In genomic region chr2:20186078-20186854, GRCh38 we compare ENCODE assay signal across 11 cellular contexts. TPM values are rescaled to one million over a fixed set of nuclear protein-coding genes. Genes with fewer than 3 reads are reported as not detected.
DNase-seq lines count a peak whose midpoint lies in the region; ATAC-seq, FAIRE-seq and TF ChIP-seq lines count a peak whose summit lies in the region.
"Had no signal": no experiment of that assay in that cellular context is flagged by ENCODE, and none has a peak within 500 bp of the region (broad histone marks: within the 10 kb centered on the region; RNA-seq: fewer than 3 reads in every experiment).

No MANE protein-coding gene starts in this region.

- H3K27me3 ChIP-seq in RWPE2 (ENCODE audit: insufficient read depth, poor library complexity, severe bottlenecking) (no peaks in the 10 kb centered on the region), suprapubic skin (no peaks in the 10 kb centered on the region)
- H3K27me3 ChIP-seq: spleen had no signal

- no peak for ATAC-seq in RWPE2 (ENCODE audit: low read depth)
- no peak for ATAC-seq in omental fat pad (ENCODE audit: low FRiP score)
- no peak for ATAC-seq in HG02642 (IDR thresholded peaks at IDR 0.05; ENCODE audit: poor library complexity, unreplicated experiment)
- ATAC-seq: T-cell had no signal

- H3K27ac ChIP-seq in HEK293 (ENCODE audit: extremely low read depth, low read depth, low read length), result no peak overlapping the region
- peak overlapping the region; percentile 91 for H3K27ac ChIP-seq in RWPE2 (ENCODE audit: poor library complexity, severe bottlenecking)
- peak overlapping the region; percentile 27 for H3K27ac ChIP-seq in suprapubic skin

- POLR2A ChIA-PET in HEK293 (lab: Yijun Ruan, JAX), result no interaction called here

- H3K4me1 ChIP-seq in HEK293 (ENCODE audit: control insufficient read depth, insufficient read depth, low read length) (peaks cover 5% of the 10 kb centered on the region; the same call in 1 of the 2 replicates), RWPE2 (ENCODE audit: insufficient read depth, poor library complexity, severe bottlenecking) (peaks cover 50% of the 10 kb centered on the region), suprapubic skin (peaks cover 47% of the 10 kb centered on the region)

- H3K9me3 ChIP-seq in HEK293 (ENCODE audit: control insufficient read depth, insufficient read depth, low read depth, low read length) (no peaks in the 10 kb centered on the region), RWPE2 (ENCODE audit: severe bottlenecking) (no peaks in the 10 kb centered on the region), suprapubic skin (no peaks in the 10 kb centered on the region)
- H3K9me3 ChIP-seq: spleen had no signal

- TF ChIP-seq POLR2A in suprapubic skin (IDR thresholded peaks at IDR 0.05), result no peak

- DNase-seq in RWPE2 (ENCODE audit: low spot score), result no peak
- peak; percentile 25 for DNase-seq in inferior parietal cortex (ENCODE audit: extremely low spot score)
- DNase-seq in suprapubic skin (ENCODE audit: low spot score in 2 of 2), result no peak
- no peak for DNase-seq in NCI-H345 treated with DMSO at 0.1 percent for 48 hours (lab: John Stamatoyannopoulos, UW; ENCODE audit: unreplicated experiment)
- DNase-seq in omental fat pad (ENCODE audit: low spot score), result no peak
- DNase-seq in frontal cortex (ENCODE audit: low spot score in 2 of 2), result no peak
- DNase-seq: spleen had no signal

- H3K4me3 ChIP-seq in HEK293 (ENCODE audit: low read depth, low read length) (no peak overlapping the region), RWPE2 (ENCODE audit: severe bottlenecking) (no peak overlapping the region), suprapubic skin (no peak overlapping the region)
- H3K4me3 ChIP-seq: dorsolateral prefrontal cortex, spleen had no signal

- TF ChIP-seq CTCF in HEK293 (tag by site-specific recombination; IDR thresholded peaks at IDR 0.05) (no peak), RWPE2 (IDR thresholded peaks at IDR 0.05; ENCODE audit: poor library complexity, severe bottlenecking) (no peak), suprapubic skin (IDR thresholded peaks at IDR 0.05) (no peak), omental fat pad (IDR thresholded peaks at IDR 0.05) (no peak)

- no peak for TF ChIP-seq EP300 in suprapubic skin (IDR thresholded peaks at IDR 0.05)

- CTCF ChIA-PET in HEK293 (lab: Yijun Ruan, JAX), result no interaction called here

- FAIRE-seq in frontal cortex (lab: Jason Lieb, UNC), result no peak

- H3K36me3 ChIP-seq in HEK293 (ENCODE audit: control insufficient read depth in 2 of 2, insufficient read depth in 1 of 2, low read length in 2 of 2) (no peaks in the 10 kb centered on the region), RWPE2 (ENCODE audit: low read depth) (no peaks in the 10 kb centered on the region), suprapubic skin (no peaks in the 10 kb centered on the region)
- H3K36me3 ChIP-seq: spleen had no signal

- 88% methylated on average over 13 of the region's 13 CpGs for WGBS in suprapubic skin

TF ChIP-seq in HEK293, 187 proteins besides CTCF, POLR2A, EP300 and RAD21:
- TF ChIP-seq, protein P1, sequence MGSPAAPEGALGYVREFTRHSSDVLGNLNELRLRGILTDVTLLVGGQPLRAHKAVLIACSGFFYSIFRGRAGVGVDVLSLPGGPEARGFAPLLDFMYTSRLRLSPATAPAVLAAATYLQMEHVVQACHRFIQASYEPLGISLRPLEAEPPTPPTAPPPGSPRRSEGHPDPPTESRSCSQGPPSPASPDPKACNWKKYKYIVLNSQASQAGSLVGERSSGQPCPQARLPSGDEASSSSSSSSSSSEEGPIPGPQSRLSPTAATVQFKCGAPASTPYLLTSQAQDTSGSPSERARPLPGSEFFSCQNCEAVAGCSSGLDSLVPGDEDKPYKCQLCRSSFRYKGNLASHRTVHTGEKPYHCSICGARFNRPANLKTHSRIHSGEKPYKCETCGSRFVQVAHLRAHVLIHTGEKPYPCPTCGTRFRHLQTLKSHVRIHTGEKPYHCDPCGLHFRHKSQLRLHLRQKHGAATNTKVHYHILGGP (tag by site-specific recombination; IDR thresholded peaks at IDR 0.05), result no peak
- TF ChIP-seq ZNF174 (tag by site-specific recombination; IDR thresholded peaks at IDR 0.05) (no peak), ZIC2 (tag by site-specific recombination; IDR thresholded peaks at IDR 0.05) (peak; percentile 61), ZNF830 (tag by site-specific recombination; IDR thresholded peaks at IDR 0.05; ENCODE audit: low read depth) (no peak)
- TF ChIP-seq, protein P2, sequence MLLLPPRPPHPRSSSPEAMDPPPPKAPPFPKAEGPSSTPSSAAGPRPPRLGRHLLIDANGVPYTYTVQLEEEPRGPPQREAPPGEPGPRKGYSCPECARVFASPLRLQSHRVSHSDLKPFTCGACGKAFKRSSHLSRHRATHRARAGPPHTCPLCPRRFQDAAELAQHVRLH (tag by site-specific recombination; IDR thresholded peaks at IDR 0.05), result no peak

RNA-seq across cellular contexts. Expression of gene SDC1, which starts 38.7 kb away (rescaled TPM):
- total RNA-seq in suprapubic skin (100 to 1,000 TPM; 258 to 892 (median 636) TPM), omental fat pad (1 to 10 TPM in 3 of 4 donors, under 1 TPM in 1; 0.50 to 5.4 (median 1.6) TPM), frontal cortex (9.8 TPM)

Comparison
In these comparisons a context has a peak if more than half of its experiments do, and no peak if none do; other contexts are left out.
1. RNA of gene SDC1, which starts 38.7 kb away (total RNA-seq): 258 to 892 TPM in suprapubic skin; 9.8 TPM in frontal cortex (single experiment) and 0.50 to 5.4 TPM in omental fat pad; every median in the first group is over 10 times any median in the second.